21 cellular contexts compared by ENCODE assay signal in the genomic region with DNA sequence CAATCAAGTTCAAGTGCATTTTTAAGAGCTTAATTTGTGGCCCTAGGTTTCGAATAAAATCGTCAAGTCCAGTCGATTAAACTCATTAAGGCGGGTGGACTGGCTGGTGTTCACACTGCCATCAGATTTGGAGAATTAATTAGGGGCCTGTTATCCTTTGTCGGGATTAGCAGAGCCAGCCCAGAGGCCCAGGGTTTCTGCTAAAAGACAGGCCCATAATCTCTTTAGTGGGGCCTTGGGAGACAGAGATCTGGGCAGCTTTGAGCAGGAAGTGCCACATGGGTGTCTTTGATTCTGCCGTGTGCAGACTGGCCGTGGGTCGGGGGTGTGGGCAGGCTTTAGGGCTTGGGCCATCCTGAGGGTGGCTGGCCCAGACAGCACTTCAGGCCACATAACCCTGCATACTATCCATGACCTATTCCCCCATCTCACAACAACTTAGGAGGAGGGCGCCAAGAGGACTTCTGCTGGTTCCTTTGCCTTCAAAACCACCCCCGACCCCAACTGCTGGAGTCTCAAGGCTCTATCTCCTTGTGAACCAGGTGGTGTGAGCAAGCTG.
"Had no signal": no experiment of that assay in that cellular context is flagged by ENCODE, and none has a peak within 500 bp of the region (broad histone marks: within the 10 kb centered on the region; RNA-seq: fewer than 3 reads in every experiment).

No MANE protein-coding gene starts in this region.

- H3K36me3 ChIP-seq: right atrium auricular region, tibial nerve had no signal

- H3K27me3 ChIP-seq: right atrium auricular region, tibial nerve had no signal

- ATAC-seq: activated T-helper 17 cell treated with anti-CD3 and anti-CD28 coated beads, Interleukin-2, amount 50 U/mL, for 72 hours; effector memory CD8-positive, alpha-beta T cell; esophagus mucosa; stimulated activated effector memory CD8-positive, alpha-beta T cell treated with anti-CD3 and anti-CD28 coated beads, Interleukin-12 subunit alpha, Interleukin-12 subunit beta, amount 100 ng/mL, for 72 hours; stimulated activated naive CD8-positive, alpha-beta T cell treated with anti-CD3 and anti-CD28 coated beads, Interleukin-15, amount 100 ng/mL, for 72 hours; T-cell had no signal

- H3K4me3 ChIP-seq: right atrium auricular region, skin epidermis, tibial nerve had no signal

- H3K27ac ChIP-seq: right atrium auricular region, skin epidermis, tibial nerve, VCaP had no signal

- H3K9me3 ChIP-seq: right atrium auricular region, tibial nerve had no signal

- DNase-seq: activated CD4-positive, alpha-beta T cell treated with anti-CD3 and anti-CD28 coated beads, Interleukin-2, amount 50 U/mL, for 4 hours; activated CD8-positive, alpha-beta memory T cell treated with anti-CD3 and anti-CD28 coated beads for 24 hours; activated CD8-positive, alpha-beta memory T cell treated with anti-CD3 and anti-CD28 coated beads, Interleukin-2, amount 50 U/mL, for 4 hours; activated naive CD4-positive, alpha-beta T cell treated with Interleukin-2 at 50 U/mL for 16 hours; activated naive CD8-positive, alpha-beta T cell treated with anti-CD3 and anti-CD28 coated beads for 36 hours; activated T-cell treated with anti-CD3 and anti-CD28 coated beads, Interleukin-2, amount 50 U/mL, for 24 hours; effector memory CD8-positive, alpha-beta T cell; foreskin melanocyte; hypothalamus; nephron progenitor cell; occipital lobe; stimulated activated CD4-positive, alpha-beta T cell treated with anti-CD3 and anti-CD28 coated beads, Interleukin-2, amount 100 ng/mL, for 24 hours; stimulated activated naive CD8-positive, alpha-beta T cell treated with anti-CD3 and anti-CD28 coated beads, Interleukin-15, amount 100 ng/mL, for 72 hours; T-cell had no signal
